Comparison of ENCODE assay signal across 19 cellular contexts in the genomic region with DNA sequence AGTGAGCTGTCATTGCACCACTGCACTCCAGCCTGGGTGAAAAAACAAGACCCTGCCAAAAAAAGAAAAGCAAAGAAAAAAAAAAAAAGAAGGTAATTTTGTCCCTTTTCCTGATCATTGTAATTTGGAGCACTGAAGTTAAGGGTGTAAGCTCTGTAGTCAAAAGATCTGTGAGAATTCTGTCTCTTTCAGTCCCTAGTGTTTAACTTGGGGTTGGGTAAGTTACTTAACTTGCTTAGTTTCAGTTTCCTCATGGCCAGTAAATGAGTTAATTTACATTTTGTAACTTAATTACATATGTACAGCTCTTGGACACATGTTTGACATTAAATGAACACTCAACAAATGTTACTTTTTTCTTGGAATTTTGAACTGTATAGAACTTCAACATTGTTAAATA.
"Had no signal": no experiment of that assay in that cellular context is flagged by ENCODE, and none has a peak within 500 bp of the region (broad histone marks: within the 10 kb centered on the region; RNA-seq: fewer than 3 reads in every experiment).

No MANE protein-coding gene starts in this region.

- ATAC-seq: activated CD8-positive, alpha-beta T cell treated with anti-CD3 and anti-CD28 coated beads, Interleukin-2, amount 10 ng/mL, durations not matched to agents 7 days and 5 days; natural killer cell; right cardiac atrium; WTC11 had no signal

- DNase-seq: activated CD4-positive, alpha-beta T cell treated with anti-CD3 and anti-CD28 coated beads for 48 hours; activated CD8-positive, alpha-beta memory T cell treated with anti-CD3 and anti-CD28 coated beads, Interleukin-2, amount 50 U/mL, for 48 hours; activated CD8-positive, alpha-beta T cell treated with anti-CD3 and anti-CD28 coated beads, Interleukin-2, amount 10 ng/mL, durations not matched to agents 7 days and 5 days; activated naive CD4-positive, alpha-beta T cell; aorta; endodermal cell; erythroblast; immature natural killer cell; left colon; mammary epithelial cell; natural killer cell; nucleus accumbens; right cardiac atrium; uterus had no signal

- H3K4me1 Mint-ChIP-seq: endodermal cell, immature natural killer cell, natural killer cell had no signal

- H3K27ac Mint-ChIP-seq: activated CD8-positive, alpha-beta T cell treated with anti-CD3 and anti-CD28 coated beads, Interleukin-2, amount 10 ng/mL, durations not matched to agents 7 days and 5 days; activated T-helper 1 cell treated with anti-CD3 and anti-CD28 coated beads, Interleukin-12 subunit alpha, Interleukin-12 subunit beta, Interleukin-2, Interleukin-4 antibody, amounts not matched to agents 30 ng/mL and 10 ng/mL and 1 ng/mL, durations not matched to agents 14 hours and 24 hours and 36 hours; endodermal cell; immature natural killer cell; natural killer cell; progenitor cell of endocrine pancreas; WTC11 had no signal

- H3K27me3 Mint-ChIP-seq: progenitor cell of endocrine pancreas had no signal

- H3K4me3 ChIP-seq: breast epithelium, smooth muscle cell, uterus had no signal

- H3K4me3 Mint-ChIP-seq: activated CD8-positive, alpha-beta T cell treated with anti-CD3 and anti-CD28 coated beads, Interleukin-2, amount 10 ng/mL, durations not matched to agents 7 days and 5 days; activated T-helper 1 cell treated with anti-CD3 and anti-CD28 coated beads, Interleukin-12 subunit alpha, Interleukin-12 subunit beta, Interleukin-2, Interleukin-4 antibody, amounts not matched to agents 30 ng/mL and 10 ng/mL and 1 ng/mL, durations not matched to agents 14 hours and 24 hours and 36 hours; endodermal cell; immature natural killer cell; natural killer cell; WTC11 had no signal

- H3K9me3 Mint-ChIP-seq: activated T-helper 1 cell treated with anti-CD3 and anti-CD28 coated beads, Interleukin-12 subunit alpha, Interleukin-12 subunit beta, Interleukin-2, Interleukin-4 antibody, amounts not matched to agents 30 ng/mL and 10 ng/mL and 1 ng/mL, durations not matched to agents 14 hours and 24 hours and 36 hours; endodermal cell; immature natural killer cell; natural killer cell; WTC11 had no signal

- H3K36me3 Mint-ChIP-seq: immature natural killer cell, natural killer cell, WTC11 had no signal
